In the genomic region with DNA sequence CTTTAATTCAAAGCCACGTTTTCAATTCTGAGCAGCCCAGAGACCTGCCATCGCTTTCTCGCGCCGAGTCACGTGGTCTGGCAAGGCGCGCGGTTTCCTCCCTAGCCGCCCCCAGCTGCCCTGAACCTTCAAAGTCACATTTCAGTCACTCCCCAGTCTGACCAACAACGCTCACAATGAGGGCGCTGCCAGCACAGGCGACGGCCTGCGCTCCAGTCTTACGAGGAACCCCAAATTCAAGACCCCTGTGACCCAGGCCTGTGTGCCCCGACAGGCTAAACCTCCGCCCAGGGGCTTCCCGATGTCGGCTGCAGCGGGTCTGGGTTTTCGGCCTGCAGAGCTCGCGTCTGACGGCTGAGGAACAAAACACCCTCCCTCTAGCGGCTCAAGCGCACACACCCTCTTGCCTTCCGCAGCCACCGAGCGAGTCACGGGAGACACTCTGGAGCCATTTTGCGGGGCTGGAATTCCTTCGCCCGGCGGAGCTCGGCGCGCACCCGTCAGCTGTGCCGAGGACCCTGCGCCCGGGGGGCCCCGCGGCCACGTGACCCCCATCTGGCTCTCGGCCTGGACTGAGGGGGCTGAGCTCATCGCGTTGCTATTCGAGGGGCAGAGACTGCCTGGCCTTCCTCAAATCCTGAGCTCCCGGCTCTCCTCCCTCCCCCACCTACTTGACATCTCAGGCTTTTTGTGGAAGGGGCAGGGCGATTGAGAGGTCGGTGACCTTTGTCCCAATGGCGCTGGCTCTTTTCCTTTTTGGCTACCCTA, we compare ENCODE assay signal across 8 cellular contexts.
A peak's percentile ranks its signal among the peaks of the same experiment; 100 is the strongest.
DNase-seq lines count a peak whose midpoint lies in the region; ATAC-seq lines count a peak whose summit lies in the region.

No MANE protein-coding gene starts in this region.

- H3K27ac ChIP-seq in epithelial cell of prostate = peak overlapping the region; percentile 71

- H3K27me3 ChIP-seq in mononuclear cell (ENCODE audit: insufficient read depth, low read length) = no peaks in the 10 kb centered on the region

- H3K9me3 ChIP-seq in mononuclear cell (ENCODE audit: low read depth, low read length) = no peaks in the 10 kb centered on the region

- peaks cover 15% of the 10 kb centered on the region for H3K4me1 ChIP-seq in mononuclear cell (ENCODE audit: insufficient read depth, low read length)

- peak; percentile 92 for DNase-seq in AG08395 (ENCODE audit: low spot score)
- peak; percentile 86 for DNase-seq in NCI-H82 (lab: John Stamatoyannopoulos, UW)
- DNase-seq in activated T-cell treated with anti-CD3 and anti-CD28 coated beads for 24 hours (ENCODE audit: low read depth) = peak; percentile 54
- no peak for DNase-seq in epithelial cell of prostate (ENCODE audit: low read depth, low spot score)
- peak; percentile 48 to 63 for DNase-seq in stimulated activated CD8-positive, alpha-beta memory T cell treated with anti-CD3 and anti-CD28 coated beads, Interleukin-15, amount 100 ng/mL, for 48 hours (ENCODE audit: low read depth in 2 of 2)

- ATAC-seq in GM18909 (IDR thresholded peaks at IDR 0.05; ENCODE audit: poor library complexity, unreplicated experiment) (peak; percentile 96), HG03175 (IDR thresholded peaks at IDR 0.05; ENCODE audit: unreplicated experiment) (peak; percentile 93)

- H3K4me3 ChIP-seq in mononuclear cell (ENCODE audit: low read length) = peak overlapping the region; percentile 19
